ENCODE assay signal across 20 cellular contexts in genomic region chrX:2446815-2447214, GRCh38.
"Had no signal": no experiment of that assay in that cellular context is flagged by ENCODE, and none has a peak within 500 bp of the region (broad histone marks: within the 10 kb centered on the region; RNA-seq: fewer than 3 reads in every experiment).

No MANE protein-coding gene starts in this region.

- H3K9me3 ChIP-seq: mucosa of descending colon, prostate gland, right atrium auricular region, transverse colon had no signal

- FAIRE-seq: frontal cortex, urothelium cell line had no signal

- H3K9ac ChIP-seq: parathyroid adenoma had no signal

- H2AFZ ChIP-seq: parathyroid adenoma had no signal

- DNase-seq: cerebellar nuclear complex; cortex of kidney; hypothalamus; immature natural killer cell; islet precursor cell; mesenchymal stem cell; mucosa of descending colon; naive B cell; stimulated activated CD4-positive, alpha-beta T cell treated with anti-CD3 and anti-CD28 coated beads, Interleukin-15, amount 100 ng/mL, for 24 hours; stimulated activated CD4-positive, alpha-beta T cell treated with anti-CD3 and anti-CD28 coated beads, Interleukin-2, amount 100 ng/mL, for 48 hours; stimulated activated naive B cell treated with anti-CD40 and anti-IgM and Interleukin-4, amounts not matched to agents 10 μg/mL and 1 μg/mL and 100 μg/mL, for 72 hours; transverse colon had no signal

- ATAC-seq: left lobe of liver; mucosa of descending colon; natural killer cell treated with Interleukin-12 subunit alpha and Interleukin-12 subunit beta and Interleukin-15 and Interleukin-18, amount 100 ng/mL, for 72 hours; stimulated activated naive B cell treated with anti-CD40 and anti-IgM and Interleukin-4, amounts not matched to agents 10 μg/mL and 1 μg/mL and 100 μg/mL, for 72 hours had no signal

- H3K36me3 ChIP-seq: prostate gland, right atrium auricular region had no signal

- H3K4me1 ChIP-seq: parathyroid adenoma, prostate gland had no signal

- H3K4me3 ChIP-seq: mucosa of descending colon, prostate gland, right atrium auricular region, skin epidermis, transverse colon had no signal

- H3K27ac ChIP-seq: parathyroid adenoma, prostate gland, right atrium auricular region, skin epidermis, transverse colon had no signal

- H3K27me3 ChIP-seq: right atrium auricular region, transverse colon had no signal
